In genomic region chr7:134985894-134986362, GRCh38 we compare ENCODE assay signal across 8 cellular contexts. TPM values are rescaled to one million over a fixed set of nuclear protein-coding genes. Genes with fewer than 3 reads are reported as not detected.
DNase-seq lines count a peak whose midpoint lies in the region; ATAC-seq and TF ChIP-seq lines count a peak whose summit lies in the region.

No MANE protein-coding gene starts in this region.

- H3K4me3 Mint-ChIP-seq in osteocyte (ENCODE audit: unreplicated experiment) = peak overlapping the region; percentile 97

- DNase-seq in BJ (ENCODE audit: low read depth) (no peak), osteocyte (ENCODE audit: extremely low spot score, unreplicated experiment) (no peak), cerebellar nuclear complex (lab: John Stamatoyannopoulos, UW) (no peak), SIG-M5 treated with dmso at 0.1 percent for 504 hours (lab: John Stamatoyannopoulos, UW; ENCODE audit: unreplicated experiment) (no peak), SHP77 treated with DMSO at 0.1 percent for 48 hours (lab: John Stamatoyannopoulos, UW) (no peak)

- H3K36me3 Mint-ChIP-seq in osteocyte (ENCODE audit: unreplicated experiment) = peaks cover 7% of the 10 kb centered on the region

- H3K9me3 ChIP-seq in HUES64 (ENCODE audit: insufficient read depth, low read depth, low read length) = no peaks in the 10 kb centered on the region
- no peaks in the 10 kb centered on the region for H3K9me3 ChIP-seq in duodenal mucosa (ENCODE audit: control insufficient read depth in 1 of 2, low read length in 2 of 2)

- peak; percentile 44 for ATAC-seq in GM19467 (IDR thresholded peaks at IDR 0.05; ENCODE audit: unreplicated experiment)

- H3K4me1 Mint-ChIP-seq in osteocyte (ENCODE audit: unreplicated experiment) = peaks cover 16% of the 10 kb centered on the region

- no peak overlapping the region; the same call in 1 of the 2 replicates for H3K27ac ChIP-seq in HUES64 (ENCODE audit: low read depth, low read length)
- peak overlapping the region; percentile 77 for H3K27ac ChIP-seq in duodenal mucosa (ENCODE audit: low read depth, low read length)

- WGBS in HUES64 = 64% methylated on average over 7 of the region's 8 CpGs

- H3K4me3 ChIP-seq in BJ (ENCODE audit: low read depth, low read length) (peak overlapping the region; percentile 57), HUES64 (ENCODE audit: low read length) (peak overlapping the region; percentile 84), duodenal mucosa (ENCODE audit: low read depth in 1 of 2, low read length in 2 of 2) (peak overlapping the region; percentile 96 to 99)

- H3K9ac ChIP-seq in HUES64 (ENCODE audit: low read depth, low read length) = peak overlapping the region; percentile 89
- H3K9ac ChIP-seq in duodenal mucosa (ENCODE audit: low read depth in 1 of 2, low read length in 2 of 2) = peak overlapping the region; percentile 90 to 96

- TF ChIP-seq CTCF in BJ (IDR thresholded peaks at IDR 0.05; ENCODE audit: insufficient read depth, low read depth, low read length) (no peak), osteocyte (IDR thresholded peaks at IDR 0.05) (no peak)

- 0 out of 2 replicates have a peak, but pooled peaks cover 7% of the 10 kb centered on the region for H3K4me1 ChIP-seq in HUES64 (ENCODE audit: insufficient read depth, low read length)
- peaks cover 12 to 21% of the 10 kb centered on the region in 2 donors for H3K4me1 ChIP-seq in duodenal mucosa (ENCODE audit: control insufficient read depth in 1 of 2, insufficient read depth in 2 of 2, low read length in 2 of 2)

- H3K27me3 ChIP-seq in BJ (ENCODE audit: control insufficient read depth, insufficient read depth, low read length) = no peaks in the 10 kb centered on the region
- H3K27me3 ChIP-seq in HUES64 (ENCODE audit: insufficient read depth, low read length) = peaks cover 2% of the 10 kb centered on the region; the same call in 1 of the 2 replicates
- H3K27me3 ChIP-seq in duodenal mucosa (ENCODE audit: control insufficient read depth in 1 of 2, insufficient read depth in 2 of 2, low read length in 2 of 2) = no peaks in the 10 kb centered on the region

- no peaks in the 10 kb centered on the region for H3K36me3 ChIP-seq in BJ (ENCODE audit: control insufficient read depth, insufficient read depth, low read length)
- H3K36me3 ChIP-seq in HUES64 (ENCODE audit: insufficient read depth, low read length) = peaks cover 17% of the 10 kb centered on the region
- no peaks in the 10 kb centered on the region for H3K36me3 ChIP-seq in duodenal mucosa (ENCODE audit: control insufficient read depth in 1 of 2, insufficient read depth in 2 of 2, low read length in 2 of 2)

- H3K27me3 Mint-ChIP-seq in osteocyte (ENCODE audit: unreplicated experiment) = no peaks in the 10 kb centered on the region

- CTCF ChIA-PET in BJ (lab: Yijun Ruan, JAX) = interaction anchor here (0.5 to 3.8 kb wide), 22 partner anchors 10 to 1143 kb away, joined by 3 to 21 read pairs (median 3); partner anchors contain the start of genes CYREN and TMEM140

- peak overlapping the region; percentile 98 for H3K27ac Mint-ChIP-seq in osteocyte (ENCODE audit: unreplicated experiment)

- peaks cover 4% of the 10 kb centered on the region for H3K9me3 Mint-ChIP-seq in osteocyte (ENCODE audit: unreplicated experiment)

- POLR2A ChIA-PET in BJ (lab: Charles Lee) = no interaction called here

RNA-seq across cellular contexts. Expression of gene AGBL3, which starts 0.4 kb away (rescaled TPM):
- 0.32 and 0.80 TPM in 2 replicates for polyA plus RNA-seq in BJ (2011; rRNA removed)
- 0.21 and 0.47 TPM in 2 replicates for polyA minus RNA-seq in BJ (2011; rRNA and poly(A)+ RNA removed)
- polyA plus RNA-seq in HUES64 (2013, experiment 1 of 2) = 1.6 TPM
- 1.0 TPM for polyA plus RNA-seq in HUES64 (2013, experiment 2 of 2)
- total RNA-seq in osteocyte = 1.2 and 1.3 TPM in 2 replicates
